21 cellular contexts compared by ENCODE assay signal in genomic region chr10:102704915-102705314, GRCh38. TPM values are rescaled to one million over a fixed set of nuclear protein-coding genes. Genes with fewer than 3 reads are reported as not detected.
DNase-seq lines count a peak whose midpoint lies in the region; ATAC-seq and TF ChIP-seq lines count a peak whose summit lies in the region.
"Had no signal": no experiment of that assay in that cellular context is flagged by ENCODE, and none has a peak within 500 bp of the region (broad histone marks: within the 10 kb centered on the region; RNA-seq: fewer than 3 reads in every experiment).

No MANE protein-coding gene starts in this region.

- H3K4me1 Mint-ChIP-seq in HFFc6 (ENCODE audit: low read depth) (peaks cover 38% of the 10 kb centered on the region), mesothelial cell of epicardium (peaks cover 21% of the 10 kb centered on the region), GM23338 (no peaks in the 10 kb centered on the region), neural progenitor cell (peaks cover 5% of the 10 kb centered on the region)
- H3K4me1 Mint-ChIP-seq: endodermal cell had no signal

- H3K36me3 ChIP-seq in BLaER1 treated with 17β-estradiol and CSF1 and Interleukin-3, amounts not matched to agents 10 nM and 100 nM: peaks cover 0 to 14% (median 4%) of the 10 kb centered on the region in 11 experiments; a peak in 9 of 22 replicates
- no peaks in the 10 kb centered on the region for H3K36me3 ChIP-seq in GM23338 (ENCODE audit: insufficient read depth)
- no peaks in the 10 kb centered on the region for H3K36me3 ChIP-seq in neural progenitor cell
- H3K36me3 ChIP-seq: gastrocnemius medialis, ovary had no signal

- ATAC-seq in GM23338 (no peak), GM19023 (IDR thresholded peaks at IDR 0.05; ENCODE audit: unreplicated experiment) (no peak)
- ATAC-seq: body of pancreas, gastrocnemius medialis, GM12878, T-helper 17 cell had no signal

- peak; percentile 24 for DNase-seq in HFFc6
- DNase-seq in amniotic epithelial cell (ENCODE audit: low read depth): peak; percentile 88
- DNase-seq in mesothelial cell of epicardium (ENCODE audit: low spot score in 2 of 2, unreplicated experiment in 2 of 2): no peak
- no peak for DNase-seq in GM23338 (ENCODE audit: low spot score)
- DNase-seq in neural progenitor cell (ENCODE audit: low spot score): no peak
- no peak for DNase-seq in effector CD8-positive, alpha-beta T cell (lab: John Stamatoyannopoulos, UW)
- DNase-seq: activated T-cell treated with anti-CD3 and anti-CD28 coated beads, Interleukin-2, amount 50 U/mL, for 48 hours; body of pancreas; DMS79 treated with DMSO at 0.1 percent for 48 hours; endodermal cell; gastrocnemius medialis; immature natural killer cell; NCI-H2029; NCI-H748 treated with DMSO at 0.1 percent for 48 hours; ovary; substantia nigra; T-helper 17 cell had no signal

- H3K9me2 ChIP-seq in GM23338 (ENCODE audit: insufficient read depth): no peaks in the 10 kb centered on the region

- H3K36me3 Mint-ChIP-seq in HFFc6 (ENCODE audit: low read depth): 0 out of 2 replicates have a peak, but pooled peaks cover 6% of the 10 kb centered on the region
- peaks cover 2% of the 10 kb centered on the region for H3K36me3 Mint-ChIP-seq in mesothelial cell of epicardium
- peaks cover under 1% of the 10 kb centered on the region; the same call in 1 of the 3 replicates for H3K36me3 Mint-ChIP-seq in GM23338 (ENCODE audit: low read depth)
- H3K36me3 Mint-ChIP-seq in neural progenitor cell: peaks cover 7% of the 10 kb centered on the region

- H3K79me2 ChIP-seq in GM23338 (replicated peaks; ENCODE audit: insufficient read depth) (peaks cover 44% of the 10 kb centered on the region), neural progenitor cell (ENCODE audit: low read depth) (peaks cover 59% of the 10 kb centered on the region)

- no peaks in the 10 kb centered on the region for H3F3A ChIP-seq in GM23338 (replicated peaks; ENCODE audit: low read depth)
- H3F3A ChIP-seq in neural progenitor cell (ENCODE audit: low read depth): peaks cover 8% of the 10 kb centered on the region

- peaks cover 0 to 7% (median 0%) of the 10 kb centered on the region in 11 experiments; a peak in 5 of 22 replicates for H4K20me1 ChIP-seq in BLaER1 treated with 17β-estradiol and CSF1 and Interleukin-3, amounts not matched to agents 10 nM and 100 nM
- H4K20me1 ChIP-seq in GM23338 (replicated peaks; ENCODE audit: insufficient read depth) (peaks cover 9% of the 10 kb centered on the region; the same call in 1 of the 2 replicates), neural progenitor cell (ENCODE audit: low read depth) (peaks cover 17% of the 10 kb centered on the region)

- peak overlapping the region; percentile 36 to 87 (median 53) for H3K4me2 ChIP-seq in BLaER1 treated with 17β-estradiol and CSF1 and Interleukin-3, amounts not matched to agents 10 nM and 100 nM
- no peak overlapping the region for H3K4me2 ChIP-seq in GM23338
- no peak overlapping the region for H3K4me2 ChIP-seq in neural progenitor cell

- no peak overlapping the region for H2AFZ ChIP-seq in GM23338
- no peak overlapping the region for H2AFZ ChIP-seq in neural progenitor cell (replicated peaks)

- H3K27ac ChIP-seq in BLaER1 treated with 17β-estradiol and CSF1 and Interleukin-3, amounts not matched to agents 10 nM and 100 nM: no peak overlapping the region
- no peak overlapping the region; the same call in 1 of the 2 replicates for H3K27ac ChIP-seq in GM23338 (ENCODE audit: low read depth)
- no peak overlapping the region for H3K27ac ChIP-seq in neural progenitor cell
- H3K27ac ChIP-seq: body of pancreas, gastrocnemius medialis, ovary, RWPE1 had no signal

- TF ChIP-seq CTCF in HFFc6 (IDR thresholded peaks at IDR 0.05) (no peak), mesothelial cell of epicardium (IDR thresholded peaks at IDR 0.05; ENCODE audit: unreplicated experiment) (no peak), GM23338 (conservative IDR thresholded peaks at IDR 0.05; ENCODE audit: low read depth in 2 of 2) (no peak), neural progenitor cell (IDR thresholded peaks at IDR 0.05) (no peak)

- H3K4me3 ChIP-seq in BLaER1 treated with 17β-estradiol and CSF1 and Interleukin-3, amounts not matched to agents 10 nM and 100 nM: no peak overlapping the region
- H3K4me3 ChIP-seq in GM23338 (no peak overlapping the region), neural progenitor cell (no peak overlapping the region)
- H3K4me3 ChIP-seq: body of pancreas, gastrocnemius medialis, GM12878, ovary had no signal

- H3K4me1 ChIP-seq in BLaER1 treated with 17β-estradiol and CSF1 and Interleukin-3, amounts not matched to agents 10 nM and 100 nM: peaks cover 32 to 50% (median 42%) of the 10 kb centered on the region in 10 experiments
- H3K4me1 ChIP-seq in GM23338 (ENCODE audit: insufficient read depth) (no peaks in the 10 kb centered on the region), neural progenitor cell (no peaks in the 10 kb centered on the region)
- H3K4me1 ChIP-seq: body of pancreas, gastrocnemius medialis had no signal

- H3K27ac Mint-ChIP-seq in HFFc6 (peak overlapping the region; percentile 69), mesothelial cell of epicardium (peak overlapping the region; percentile 90), GM23338 (no peak overlapping the region), neural progenitor cell (no peak overlapping the region)
- H3K27ac Mint-ChIP-seq: endodermal cell, T-helper 17 cell had no signal

- no peaks in the 10 kb centered on the region for H3K27me3 ChIP-seq in BLaER1 treated with 17β-estradiol and CSF1 and Interleukin-3, amounts not matched to agents 10 nM and 100 nM
- H3K27me3 ChIP-seq in GM23338 (ENCODE audit: insufficient read depth) (no peaks in the 10 kb centered on the region), neural progenitor cell (no peaks in the 10 kb centered on the region)
- H3K27me3 ChIP-seq: body of pancreas, gastrocnemius medialis, ovary had no signal

- H3K9me3 Mint-ChIP-seq in HFFc6 (no peaks in the 10 kb centered on the region), mesothelial cell of epicardium (no peaks in the 10 kb centered on the region), GM23338 (no peaks in the 10 kb centered on the region), neural progenitor cell (no peaks in the 10 kb centered on the region)
- H3K9me3 Mint-ChIP-seq: endodermal cell, immature natural killer cell had no signal

- H3K27me3 Mint-ChIP-seq in HFFc6 (ENCODE audit: insufficient read depth) (no peaks in the 10 kb centered on the region), mesothelial cell of epicardium (ENCODE audit: low read depth) (no peaks in the 10 kb centered on the region), GM23338 (ENCODE audit: insufficient read depth, low read depth, poor library complexity) (peaks cover under 1% of the 10 kb centered on the region), neural progenitor cell (ENCODE audit: insufficient read depth, low read depth) (no peaks in the 10 kb centered on the region)
- H3K27me3 Mint-ChIP-seq: T-helper 17 cell had no signal

- no peak overlapping the region for H3K9ac ChIP-seq in BLaER1 treated with 17β-estradiol and CSF1 and Interleukin-3, amounts not matched to agents 10 nM and 100 nM
- no peak overlapping the region for H3K9ac ChIP-seq in neural progenitor cell

- H3K4me3 Mint-ChIP-seq in HFFc6 (peak overlapping the region; percentile 65), mesothelial cell of epicardium (no peak overlapping the region), GM23338 (no peak overlapping the region), neural progenitor cell (no peak overlapping the region)
- H3K4me3 Mint-ChIP-seq: endodermal cell, immature natural killer cell, T-helper 17 cell had no signal

- no peaks in the 10 kb centered on the region for H3K9me3 ChIP-seq in BLaER1 treated with 17β-estradiol and CSF1 and Interleukin-3, amounts not matched to agents 10 nM and 100 nM (replicated peaks in 1 of 11)
- no peaks in the 10 kb centered on the region for H3K9me3 ChIP-seq in neural progenitor cell (ENCODE audit: low read depth)
- H3K9me3 ChIP-seq: body of pancreas, gastrocnemius medialis, ovary had no signal

TF ChIP-seq in GM23338, 12 proteins besides CTCF, POLR2A, EP300 and RAD21 (continues in another document):
- TF ChIP-seq EZH2phosphoT487 (IDR thresholded peaks at IDR 0.05; ENCODE audit: unreplicated experiment) (no peak), STAT1 (IDR thresholded peaks at IDR 0.05; ENCODE audit: unreplicated experiment) (no peak)

RNA-seq across cellular contexts. Expression of gene ARL3, which starts 9.3 kb away (rescaled TPM):
- total RNA-seq in HFFc6 (2021; fragmentation: NEBNext Ultra II Directional; extraction: Animal tissue kit (Norgen Biotek cat#: 25700)): 10 to 100 TPM; 13.2 to 18.4 (median 16.8) TPM
- total RNA-seq in mesothelial cell of epicardium: 13.0 to 13.9 TPM (median 13.7 TPM) in 3 replicates
- 8.5 and 9.4 TPM in 2 replicates for total RNA-seq in GM23338 (2014; rRNA removed; shearing (Covaris generic))
- 22.6 and 23.0 TPM in 2 replicates for polyA plus RNA-seq in GM23338 (2016; fragmentation: Nextera tagmentation; extraction: Ambion mirVana)
- total RNA-seq in neural progenitor cell (ENCODE audit: low replicate concordance): 20.8 and 29.7 TPM in 2 replicates

RNA-seq across cellular contexts. Expression of gene SFXN2, which starts 9.5 kb away (rescaled TPM):
- total RNA-seq in HFFc6 (2021; fragmentation: NEBNext Ultra II Directional; extraction: Animal tissue kit (Norgen Biotek cat#: 25700)): 1 to 10 TPM; 2.2 to 4.4 (median 3.5) TPM
- total RNA-seq in mesothelial cell of epicardium (33.3 to 36.8 TPM (median 34.9 TPM) in 3 replicates), neural progenitor cell (ENCODE audit: low replicate concordance) (6.4 and 15.5 TPM in 2 replicates)
- 5.7 and 9.1 TPM in 2 replicates for total RNA-seq in GM23338 (2014; rRNA removed; shearing (Covaris generic))
- polyA plus RNA-seq in GM23338 (2016; fragmentation: Nextera tagmentation; extraction: Ambion mirVana): 6.2 and 7.2 TPM in 2 replicates

RNA-seq across cellular contexts. Expression of gene WBP1L, which starts 38.8 kb away (rescaled TPM):
- total RNA-seq in HFFc6 (2021; fragmentation: NEBNext Ultra II Directional; extraction: Animal tissue kit (Norgen Biotek cat#: 25700)): 10 to 100 TPM; 34.9 to 40.7 (median 38.6) TPM
- total RNA-seq in mesothelial cell of epicardium (56.3 to 56.7 TPM (median 56.3 TPM) in 3 replicates), neural progenitor cell (ENCODE audit: low replicate concordance) (21.1 and 29.3 TPM in 2 replicates)
- total RNA-seq in GM23338 (2014; rRNA removed; shearing (Covaris generic)): 48.5 and 55.7 TPM in 2 replicates
- 5.1 and 7.0 TPM in 2 replicates for polyA plus RNA-seq in GM23338 (2016; fragmentation: Nextera tagmentation; extraction: Ambion mirVana)

Comparison
In these comparisons a context has a peak if more than half of its experiments do, and no peak if none do; other contexts are left out.
1. H3K4me2 ChIP-seq: peak in BLaER1 treated with 17β-estradiol and CSF1 and Interleukin-3, amounts not matched to agents 10 nM and 100 nM (11 of 11); none in GM23338 (single experiment) and neural progenitor cell (single experiment).
2. DNase-seq: peak in HFFc6 (single experiment) and amniotic epithelial cell (single experiment); none in mesothelial cell of epicardium (0 of 2), GM23338 (single experiment), neural progenitor cell (single experiment) and effector CD8-positive, alpha-beta T cell (single experiment).
3. H3K27ac Mint-ChIP-seq: peak in HFFc6 (single experiment) and mesothelial cell of epicardium (single experiment); none in GM23338 (single experiment) and neural progenitor cell (single experiment).